2 cellular contexts compared by ENCODE assay signal in the genomic region with DNA sequence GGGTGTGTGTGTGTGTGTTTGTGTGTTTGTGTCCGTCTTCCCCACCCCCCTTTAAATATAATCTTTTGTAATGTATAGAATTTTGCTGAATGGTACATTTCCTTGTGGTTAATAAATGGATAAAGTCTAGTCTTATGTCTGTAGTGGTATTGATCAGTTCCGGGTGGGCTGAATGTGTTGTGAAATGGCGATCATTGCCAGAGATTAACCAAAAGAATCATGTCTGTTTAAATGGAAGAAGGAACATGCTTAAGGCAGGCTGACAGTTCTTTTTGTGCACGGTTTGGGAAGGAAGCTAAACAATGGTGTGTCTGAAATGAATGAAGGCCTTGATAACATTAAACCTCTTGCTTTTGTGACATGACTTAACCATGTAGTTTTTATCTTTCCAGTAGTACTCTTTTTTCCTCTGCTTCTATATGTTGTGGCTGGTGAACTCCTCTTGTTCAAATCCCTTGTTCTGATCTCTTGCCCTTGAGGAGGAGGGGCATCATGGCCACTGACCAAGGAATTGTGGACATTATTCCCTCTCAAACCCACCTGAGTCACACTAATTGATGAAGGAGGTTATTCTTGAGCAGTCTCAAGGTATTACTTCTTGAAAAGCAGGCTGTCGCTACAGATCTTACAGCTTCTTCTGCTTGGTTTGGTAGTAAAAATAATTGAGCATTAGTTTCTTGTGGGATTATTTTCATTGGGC.
TF ChIP-seq lines count a peak whose summit lies in the region.

No MANE protein-coding gene starts in this region.

TF ChIP-seq in A549, 52 proteins besides CTCF, POLR2A, EP300 and RAD21 (continued from another document):
- TF ChIP-seq REST (IDR thresholded peaks at IDR 0.05) (no peak), NR3C1 (IDR thresholded peaks at IDR 0.05) (no peak), POLR2AphosphoS2 (conservative IDR thresholded peaks at IDR 0.05; ENCODE audit: low read length) (no peak), MAX (IDR thresholded peaks at IDR 0.05) (no peak), FOXS1 (CRISPR knock-in tag; IDR thresholded peaks at IDR 0.05) (no peak), HOXB13 (CRISPR knock-in tag; IDR thresholded peaks at IDR 0.05; ENCODE audit: low read depth) (no peak), FOSB (CRISPR knock-in tag; IDR thresholded peaks at IDR 0.05) (no peak)
- TF ChIP-seq, protein P1, sequence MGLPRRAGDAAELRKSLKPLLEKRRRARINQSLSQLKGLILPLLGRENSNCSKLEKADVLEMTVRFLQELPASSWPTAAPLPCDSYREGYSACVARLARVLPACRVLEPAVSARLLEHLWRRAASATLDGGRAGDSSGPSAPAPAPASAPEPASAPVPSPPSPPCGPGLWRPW (IDR thresholded peaks at IDR 0.05): no peak

TF ChIP-seq in GM23338, 12 proteins besides CTCF, POLR2A, EP300 and RAD21 (continued from another document):
- no peak for TF ChIP-seq ZNF462 (CRISPR knock-in tag; IDR thresholded peaks at IDR 0.05)
- no peak for TF ChIP-seq STAT1 (IDR thresholded peaks at IDR 0.05; ENCODE audit: unreplicated experiment)
- no peak for TF ChIP-seq CREB1 (CRISPR knock-in tag; IDR thresholded peaks at IDR 0.05; ENCODE audit: low read depth)
- TF ChIP-seq POLR2AphosphoS5 (IDR thresholded peaks at IDR 0.05; ENCODE audit: low read depth): no peak
- TF ChIP-seq REST (IDR thresholded peaks at IDR 0.05; ENCODE audit: unreplicated experiment): no peak
- TF ChIP-seq ZNF114 (CRISPR knock-in tag; IDR thresholded peaks at IDR 0.05): no peak
- TF ChIP-seq ETS1 (IDR thresholded peaks at IDR 0.05): no peak
- no peak for TF ChIP-seq ZNF331 (CRISPR knock-in tag; IDR thresholded peaks at IDR 0.05; ENCODE audit: low read depth)
TF ChIP-seq in GM23338: peak in this region for 0.
